In genomic region chr11:76591416-76591815, GRCh38 we compare ENCODE assay signal across 19 cellular contexts.
DNase-seq lines count a peak whose midpoint lies in the region; FAIRE-seq and TF ChIP-seq lines count a peak whose summit lies in the region.
"Had no signal": no experiment of that assay in that cellular context is flagged by ENCODE, and none has a peak within 500 bp of the region (broad histone marks: within the 10 kb centered on the region; RNA-seq: fewer than 3 reads in every experiment).

No MANE protein-coding gene starts in this region.

- H3K27me3 ChIP-seq in small intestine (ENCODE audit: control insufficient read depth in 2 of 2, insufficient read depth in 2 of 2, low read length in 2 of 2), result no peaks in the 10 kb centered on the region
- no peaks in the 10 kb centered on the region for H3K27me3 ChIP-seq in ovary
- H3K27me3 ChIP-seq: Peyer's patch had no signal

- H3K4me1 Mint-ChIP-seq in T-helper 2 cell treated with Interferon-gamma antibody and Interleukin-4, amounts not matched to agents 5 μg/mL and 100 μg/mL, for 36 hours (ENCODE audit: low read depth), result peaks cover 82% of the 10 kb centered on the region

- no peak overlapping the region for H3K4me2 ChIP-seq in OCI-LY7 (ENCODE audit: low read length)
- H3K4me2 ChIP-seq: KMS-11 had no signal

- H3K27me3 Mint-ChIP-seq in T-helper 2 cell treated with Interferon-gamma antibody and Interleukin-4, amounts not matched to agents 5 μg/mL and 100 μg/mL, for 36 hours (ENCODE audit: low read depth), result no peaks in the 10 kb centered on the region

- peaks cover 19% of the 10 kb centered on the region for H3K9me3 Mint-ChIP-seq in T-helper 2 cell treated with Interferon-gamma antibody and Interleukin-4, amounts not matched to agents 5 μg/mL and 100 μg/mL, for 36 hours
- H3K9me3 Mint-ChIP-seq: CD14-positive monocyte had no signal

- CTCF ChIA-PET in OCI-LY7 (lab: Charles Lee; ENCODE audit: unreplicated experiment), result no interaction called here

- H3K79me2 ChIP-seq in OCI-LY7 (ENCODE audit: insufficient read depth, low read depth, low read length), result no peaks in the 10 kb centered on the region

- H3K36me3 ChIP-seq in small intestine (ENCODE audit: control insufficient read depth in 2 of 2, insufficient read depth in 2 of 2, low read length in 2 of 2) (no peaks in the 10 kb centered on the region), OCI-LY7 (ENCODE audit: insufficient read depth, low read length) (no peaks in the 10 kb centered on the region), ovary (no peaks in the 10 kb centered on the region)
- H3K36me3 ChIP-seq: Peyer's patch had no signal

- no peaks in the 10 kb centered on the region for H3K9me2 ChIP-seq in OCI-LY7 (ENCODE audit: insufficient read depth, low read length)

- TF ChIP-seq CTCF in OCI-LY7 (conservative IDR thresholded peaks at IDR 0.05; ENCODE audit: low read length) (no peak), ovary (IDR thresholded peaks at IDR 0.05) (no peak)

- H3K4me3 ChIP-seq in small intestine (ENCODE audit: low read depth in 1 of 2, low read length in 2 of 2) (no peak overlapping the region), OCI-LY7 (ENCODE audit: low read depth, low read length, poor library complexity, severe bottlenecking) (no peak overlapping the region), ovary (no peak overlapping the region)
- H3K4me3 ChIP-seq: Peyer's patch had no signal

- no peaks in the 10 kb centered on the region for H4K20me1 ChIP-seq in OCI-LY7 (ENCODE audit: insufficient read depth, low read length)

- no peak for DNase-seq in T-helper 2 cell treated with Interferon-gamma antibody and Interleukin-4, amounts not matched to agents 5 μg/mL and 100 μg/mL, for 36 hours (ENCODE audit: low spot score)
- no peak for DNase-seq in T-helper 2 cell
- peak; percentile 51 for DNase-seq in NCI-H146 treated with DMSO at 0.1 percent for 48 hours (lab: John Stamatoyannopoulos, UW; ENCODE audit: unreplicated experiment)
- DNase-seq in hepatic stellate cell (ENCODE audit: low spot score), result peak; percentile 1
- DNase-seq in small intestine, result peak; percentile 55
- DNase-seq in OCI-LY7 (ENCODE audit: low spot score), result no peak
- no peak for DNase-seq in ovary
- no peak for DNase-seq in superior temporal gyrus (ENCODE audit: extremely low spot score)
- DNase-seq: 8988T, H7, MV-4-11, NCI-H1417, NCI-H2029, NCI-H2171, NCI-H526, Peyer's patch had no signal

- intact Hi-C loops in OCI-LY7 (cut with micrococcal nuclease; ENCODE audit: unreplicated experiment) (no loop called here), ovary (cut with DNase I) (loop anchor here in 1 of 4 donors (10.0 kb wide), 1 partner anchor 83 kb away; the partner anchor contains the start of gene LRRC32)

- 13 to 63% (median 43%) methylated on average over 8 of the region's 8 CpGs for WGBS in small intestine, 3 donors
- 90 to 94% (median 91%) methylated on average over 8 of the region's 8 CpGs for WGBS in ovary, 3 donors

- no peak for TF ChIP-seq EP300 in ovary (IDR thresholded peaks at IDR 0.05)

- peaks cover 0 to 4% of the 10 kb centered on the region in 2 donors for H3K4me1 ChIP-seq in small intestine (ENCODE audit: control insufficient read depth in 2 of 2, insufficient read depth in 1 of 2, low read depth in 1 of 2, low read length in 1 of 2)
- peaks cover 27% of the 10 kb centered on the region for H3K4me1 ChIP-seq in OCI-LY7 (ENCODE audit: insufficient read depth, low read length, poor library complexity, severe bottlenecking)
- no peaks in the 10 kb centered on the region for H3K4me1 ChIP-seq in ovary (ENCODE audit: insufficient read depth)

- H2AFZ ChIP-seq in OCI-LY7 (ENCODE audit: low read length), result no peak overlapping the region

- POLR2A ChIA-PET in OCI-LY7 (lab: Charles Lee), result interaction anchor here (0.6 kb wide), 1 partner anchor 183 kb away, joined by 3 read pairs; no protein-coding TSS in a partner anchor

- H3K36me3 Mint-ChIP-seq in T-helper 2 cell treated with Interferon-gamma antibody and Interleukin-4, amounts not matched to agents 5 μg/mL and 100 μg/mL, for 36 hours (ENCODE audit: low read depth), result peaks cover 31% of the 10 kb centered on the region
- H3K36me3 Mint-ChIP-seq: CD14-positive monocyte had no signal

- BruUV-seq in OCI-LY7 (replicated peaks; lab: Mats Ljungman, UMichigan), result no TSS peak

- H3K9me3 ChIP-seq in small intestine (ENCODE audit: control insufficient read depth, low read depth), result no peaks in the 10 kb centered on the region
- peaks cover 5% of the 10 kb centered on the region; the same call in 1 of the 2 replicates for H3K9me3 ChIP-seq in OCI-LY7 (ENCODE audit: low read length)
- no peaks in the 10 kb centered on the region for H3K9me3 ChIP-seq in ovary
- H3K9me3 ChIP-seq: Peyer's patch had no signal

- peak overlapping the region; percentile 96 for H3K27ac Mint-ChIP-seq in T-helper 2 cell treated with Interferon-gamma antibody and Interleukin-4, amounts not matched to agents 5 μg/mL and 100 μg/mL, for 36 hours
- H3K27ac Mint-ChIP-seq: CD14-positive monocyte had no signal

- H3K4me3 Mint-ChIP-seq in T-helper 2 cell treated with Interferon-gamma antibody and Interleukin-4, amounts not matched to agents 5 μg/mL and 100 μg/mL, for 36 hours, result peak overlapping the region; percentile 71
- H3K4me3 Mint-ChIP-seq: CD14-positive monocyte had no signal

- TF ChIP-seq POLR2A in ovary (IDR thresholded peaks at IDR 0.05), result no peak

- FAIRE-seq in small intestine (lab: Jason Lieb, UNC), result no peak
- FAIRE-seq: G401.6 had no signal

- H3K27ac ChIP-seq in small intestine (ENCODE audit: low read depth in 1 of 2, low read length in 1 of 2) (no peak overlapping the region), OCI-LY7 (ENCODE audit: low read depth, low read length, poor library complexity, severe bottlenecking) (no peak overlapping the region), ovary (no peak overlapping the region)
- H3K27ac ChIP-seq: KMS-11 had no signal

Comparison
In these comparisons a context has a peak if more than half of its experiments do, and no peak if none do; other contexts are left out.
1. DNase-seq: peak in NCI-H146 treated with DMSO at 0.1 percent for 48 hours (single experiment), hepatic stellate cell (single experiment) and small intestine (single experiment); none in T-helper 2 cell treated with Interferon-gamma antibody and Interleukin-4, amounts not matched to agents 5 μg/mL and 100 μg/mL, for 36 hours (single experiment), T-helper 2 cell (0 of 5), OCI-LY7 (single experiment), ovary (0 of 5) and superior temporal gyrus (single experiment).